Comparison of ENCODE assay signal across 17 cellular contexts in genomic region chr6:21023210-21023609, GRCh38.
DNase-seq lines count a peak whose midpoint lies in the region; ATAC-seq and TF ChIP-seq lines count a peak whose summit lies in the region.
"Had no signal": no experiment of that assay in that cellular context is flagged by ENCODE, and none has a peak within 500 bp of the region (broad histone marks: within the 10 kb centered on the region; RNA-seq: fewer than 3 reads in every experiment).

No MANE protein-coding gene starts in this region.

- no peaks in the 10 kb centered on the region for H3K4me1 ChIP-seq in CD4-positive, alpha-beta memory T cell (ENCODE audit: insufficient read depth, low read length)
- H3K4me1 ChIP-seq: adrenal gland had no signal

- H3K27me3 ChIP-seq in CD4-positive, alpha-beta memory T cell (ENCODE audit: insufficient read depth, low read length): no peaks in the 10 kb centered on the region
- H3K27me3 ChIP-seq: adrenal gland had no signal

- H3K9me3 Mint-ChIP-seq in progenitor cell of endocrine pancreas (ENCODE audit: low read depth): peaks cover 12% of the 10 kb centered on the region
- peaks cover 0 to 18% (median 9%) of the 10 kb centered on the region in 8 donors for H3K9me3 Mint-ChIP-seq in CD4-positive, alpha-beta memory T cell

- H3K4me3 ChIP-seq in epithelial cell of esophagus (ENCODE audit: low read length): no peak overlapping the region
- H3K4me3 ChIP-seq in CD4-positive, alpha-beta memory T cell (ENCODE audit: low read length in 2 of 2): no peak overlapping the region
- H3K4me3 ChIP-seq: adrenal gland, SK-N-MC had no signal

- peaks cover 45% of the 10 kb centered on the region for H3K4me1 Mint-ChIP-seq in progenitor cell of endocrine pancreas (ENCODE audit: low read depth)
- H3K4me1 Mint-ChIP-seq in CD4-positive, alpha-beta memory T cell: peaks cover 0 to 5% (median 1%) of the 10 kb centered on the region in 4 donors

- peaks cover 10% of the 10 kb centered on the region for H3K36me3 Mint-ChIP-seq in progenitor cell of endocrine pancreas (ENCODE audit: insufficient read depth)
- H3K36me3 Mint-ChIP-seq in CD4-positive, alpha-beta memory T cell: peaks cover 20 to 47% of the 10 kb centered on the region in 2 donors

- DNase-seq in NCI-H2029 (lab: John Stamatoyannopoulos, UW) (peak; percentile 50), epithelial cell of esophagus (ENCODE audit: low read depth) (peak; percentile 34), progenitor cell of endocrine pancreas (ENCODE audit: low spot score, unreplicated experiment) (no peak), AG08395 (ENCODE audit: low spot score) (no peak), T-helper 9 cell (no peak)
- no peak for DNase-seq in CD4-positive, alpha-beta memory T cell
- DNase-seq: activated CD4-positive, alpha-beta T cell treated with anti-CD3 and anti-CD28 coated beads for 1 hour; adrenal gland; central memory CD4-positive, alpha-beta T cell; effector CD4-positive, alpha-beta T cell; hippocampal formation; NCI-H1694 treated with DMSO at 0.1 percent for 48 hours; NCI-H524; occipital lobe; stimulated activated CD4-positive, alpha-beta T cell treated with anti-CD3 and anti-CD28 coated beads, Interleukin-2, amount 100 ng/mL, for 24 hours had no signal

- TF ChIP-seq CTCF in epithelial cell of esophagus (IDR thresholded peaks at IDR 0.05; ENCODE audit: insufficient read depth, low read depth, low read length, missing control alignments): no peak
- TF ChIP-seq CTCF in progenitor cell of endocrine pancreas (IDR thresholded peaks at IDR 0.05; ENCODE audit: unreplicated experiment): no peak

- CTCF ChIA-PET in CD4-positive, alpha-beta memory T cell (lab: Charles Lee; ENCODE audit: partially characterized antibody): no interaction called here

- POLR2A ChIA-PET in CD4-positive, alpha-beta memory T cell (lab: Charles Lee; ENCODE audit: partially characterized antibody): no interaction called here

- no peaks in the 10 kb centered on the region for H3K27me3 Mint-ChIP-seq in progenitor cell of endocrine pancreas
- no peaks in the 10 kb centered on the region for H3K27me3 Mint-ChIP-seq in CD4-positive, alpha-beta memory T cell

- no peak overlapping the region for H3K27ac ChIP-seq in CD4-positive, alpha-beta memory T cell (ENCODE audit: low read depth, low read length)
- H3K27ac ChIP-seq: adrenal gland, SK-N-MC had no signal

- H3K36me3 ChIP-seq in CD4-positive, alpha-beta memory T cell (ENCODE audit: insufficient read depth, low read length): no peaks in the 10 kb centered on the region
- H3K36me3 ChIP-seq: adrenal gland had no signal

- H3K9me3 ChIP-seq in CD4-positive, alpha-beta memory T cell (ENCODE audit: control insufficient read depth in 1 of 2, low read length in 2 of 2): no peaks in the 10 kb centered on the region
- H3K9me3 ChIP-seq: adrenal gland had no signal

- H3K4me3 Mint-ChIP-seq in progenitor cell of endocrine pancreas (ENCODE audit: low read depth): no peak overlapping the region
- H3K4me3 Mint-ChIP-seq in CD4-positive, alpha-beta memory T cell: no peak overlapping the region

- H3K27ac Mint-ChIP-seq in progenitor cell of endocrine pancreas: peak overlapping the region; percentile 96
- no peak overlapping the region for H3K27ac Mint-ChIP-seq in CD4-positive, alpha-beta memory T cell

- intact Hi-C loops in CD4-positive, alpha-beta memory T cell (cut with micrococcal nuclease): no loop called here

- peak; percentile 29 for ATAC-seq in GM18867 (IDR thresholded peaks at IDR 0.05; ENCODE audit: unreplicated experiment)

Comparison
In these comparisons a context has a peak if more than half of its experiments do, and no peak if none do; other contexts are left out.
1. DNase-seq: peak in NCI-H2029 (single experiment) and epithelial cell of esophagus (single experiment); none in progenitor cell of endocrine pancreas (single experiment), AG08395 (single experiment), CD4-positive, alpha-beta memory T cell (0 of 5) and T-helper 9 cell (single experiment).